Comparison of ENCODE assay signal across 15 cellular contexts in genomic region chr14:70339039-70339438, GRCh38. TPM values are rescaled to one million over a fixed set of nuclear protein-coding genes. Genes with fewer than 3 reads are reported as not detected.
A peak's percentile ranks its signal among the peaks of the same experiment; 100 is the strongest.
DNase-seq lines count a peak whose midpoint lies in the region; ATAC-seq, FAIRE-seq and TF ChIP-seq lines count a peak whose summit lies in the region.
"Had no signal": no experiment of that assay in that cellular context is flagged by ENCODE, and none has a peak within 500 bp of the region (broad histone marks: within the 10 kb centered on the region; RNA-seq: fewer than 3 reads in every experiment).

No MANE protein-coding gene starts in this region.

- peaks cover 11% of the 10 kb centered on the region; the same call in 2 of the 3 replicates for H3K9me3 ChIP-seq in A549
- H3K9me3 ChIP-seq in PC-9 (ENCODE audit: insufficient read depth, low read depth) = peaks cover 13% of the 10 kb centered on the region; the same call in 1 of the 2 replicates
- H3K9me3 ChIP-seq in psoas muscle = peaks cover 7% of the 10 kb centered on the region
- peaks cover 9% of the 10 kb centered on the region for H3K9me3 ChIP-seq in hepatocyte (ENCODE audit: low read depth)

- H3K9me2 ChIP-seq in PC-9 (ENCODE audit: insufficient read depth) = no peaks in the 10 kb centered on the region
- H3K9me2 ChIP-seq in hepatocyte (replicated peaks; ENCODE audit: insufficient read depth) = no peaks in the 10 kb centered on the region

- H3K4me1 ChIP-seq in A549 = no peaks in the 10 kb centered on the region
- H3K4me1 ChIP-seq in PC-9 (replicated peaks; ENCODE audit: insufficient read depth) = no peaks in the 10 kb centered on the region
- H3K4me1 ChIP-seq in psoas muscle = peaks cover 8% of the 10 kb centered on the region
- H3K4me1 ChIP-seq in hepatocyte (ENCODE audit: insufficient read depth) = no peaks in the 10 kb centered on the region
- H3K4me1 ChIP-seq: BLaER1 treated with 17β-estradiol and CSF1 and Interleukin-3, amounts not matched to agents 10 nM and 100 nM had no signal

- H3K79me2 ChIP-seq in PC-9 (ENCODE audit: low read depth) = 0 out of 2 replicates have a peak, but pooled peaks cover 17% of the 10 kb centered on the region
- H3K79me2 ChIP-seq in hepatocyte = peaks cover 64% of the 10 kb centered on the region

- DNase-seq in A549 (ENCODE audit: low read depth in 1 of 2, low spot score in 1 of 2) = no peak
- no peak for DNase-seq in PC-9
- DNase-seq in fibroblast of mammary gland (ENCODE audit: low read depth) = no peak
- no peak for DNase-seq in psoas muscle
- DNase-seq in NCI-H2227 treated with DMSO at 0.1 percent for 48 hours (lab: John Stamatoyannopoulos, UW) = no peak
- no peak for DNase-seq in stimulated activated naive CD8-positive, alpha-beta T cell treated with anti-CD3 and anti-CD28 coated beads, Interleukin-15, Interleukin-2, amounts not matched to agents 100 U/mL and 50 U/mL, for 24 hours
- DNase-seq in MV-4-11 (lab: John Stamatoyannopoulos, UW) = no peak
- no peak for DNase-seq in hepatocyte (ENCODE audit: low spot score)
- DNase-seq: AML-193; CD4-positive, CD25-positive, alpha-beta regulatory T cell; DMS53; GF-D8 had no signal

- TF ChIP-seq EP300 in A549 (IDR thresholded peaks at IDR 0.05) = no peak

- CTCF ChIA-PET in A549 (lab: Yijun Ruan, JAX) = interaction anchor here (1.5 kb wide), 1 partner anchor 291 kb away, joined by 3 read pairs; no protein-coding TSS in a partner anchor
- CTCF ChIA-PET in PC-9 (lab: Charles Lee) = no interaction called here

- no peak for ATAC-seq in A549
- ATAC-seq in psoas muscle = peak in 2 of 4 donors; percentile 21 to 57
- ATAC-seq in stimulated activated naive CD8-positive, alpha-beta T cell treated with anti-CD3 and anti-CD28 coated beads, Interleukin-15, Interleukin-2, amounts not matched to agents 100 U/mL and 50 U/mL, for 24 hours = no peak
- ATAC-seq: HCT116 had no signal

- H3K36me3 ChIP-seq in PC-9 (ENCODE audit: low read depth) (peaks cover 12% of the 10 kb centered on the region; the same call in 1 of the 2 replicates), psoas muscle (ENCODE audit: insufficient read depth in 1 of 2, low read depth in 1 of 2) (peaks cover 0 to 17% of the 10 kb centered on the region in 2 donors), hepatocyte (replicated peaks; ENCODE audit: insufficient read depth, low read depth) (no peaks in the 10 kb centered on the region)

- H4K20me1 ChIP-seq in PC-9 (ENCODE audit: insufficient read depth) = peaks cover 12% of the 10 kb centered on the region
- H4K20me1 ChIP-seq in hepatocyte (ENCODE audit: insufficient read depth, poor library complexity, severe bottlenecking) = peaks cover 3% of the 10 kb centered on the region

- H3K4me2 ChIP-seq in A549 (no peak overlapping the region), PC-9 (no peak overlapping the region), hepatocyte (no peak overlapping the region)
- H3K4me2 ChIP-seq: BLaER1 treated with 17β-estradiol and CSF1 and Interleukin-3, amounts not matched to agents 10 nM and 100 nM had no signal

- POLR2A ChIA-PET in A549 (lab: Yijun Ruan, JAX) = no interaction called here
- POLR2A ChIA-PET in PC-9 (lab: Charles Lee; ENCODE audit: unreplicated experiment) = no interaction called here

- H3K27ac ChIP-seq in A549 (no peak overlapping the region), PC-9 (no peak overlapping the region), psoas muscle (peak overlapping the region; percentile 56), hepatocyte (no peak overlapping the region)
- H3K27ac ChIP-seq: 22Rv1; BLaER1 treated with 17β-estradiol and CSF1 and Interleukin-3, amounts not matched to agents 10 nM and 100 nM had no signal

- intact Hi-C loops in PC-9 (cut with micrococcal nuclease; ENCODE audit: unreplicated experiment) = no loop called here
- intact Hi-C loops in psoas muscle (cut with DNase I) = no loop called here

- no peak for TF ChIP-seq RAD21 in A549 (conservative IDR thresholded peaks at IDR 0.05 in 1 of 2, IDR thresholded peaks at IDR 0.05 in 1 of 2)

- H2AFZ ChIP-seq in PC-9 (no peak overlapping the region), hepatocyte (no peak overlapping the region)

- 97% methylated on average over 3 of the region's 3 CpGs for WGBS in A549 (ENCODE audit: missing lambda C conversion rate)
- WGBS in psoas muscle, 3 donors = 66 to 90% (median 76%) methylated on average over 3 of the region's 3 CpGs
- WGBS in hepatocyte (ENCODE audit: low lambda C conversion rate, missing lambda C conversion rate) = 96% methylated on average over 3 of the region's 3 CpGs

- 0 out of 2 replicates have a peak, but pooled peaks cover 3% of the 10 kb centered on the region for H3F3A ChIP-seq in PC-9 (ENCODE audit: insufficient read depth, low read depth)

- H3K4me3 ChIP-seq in A549 (no peak overlapping the region), PC-9 (no peak overlapping the region), fibroblast of mammary gland (ENCODE audit: control insufficient read depth, low read depth, low read length) (no peak overlapping the region), psoas muscle (no peak overlapping the region), hepatocyte (no peak overlapping the region)
- H3K4me3 ChIP-seq: BLaER1 treated with 17β-estradiol and CSF1 and Interleukin-3, amounts not matched to agents 10 nM and 100 nM had no signal

- H3K27me3 ChIP-seq in PC-9 (ENCODE audit: insufficient read depth, low read depth) = no peaks in the 10 kb centered on the region
- no peaks in the 10 kb centered on the region for H3K27me3 ChIP-seq in psoas muscle (ENCODE audit: insufficient read depth in 3 of 3, low read length in 2 of 3)
- H3K27me3 ChIP-seq in hepatocyte = no peaks in the 10 kb centered on the region
- H3K27me3 ChIP-seq: BLaER1 treated with 17β-estradiol and CSF1 and Interleukin-3, amounts not matched to agents 10 nM and 100 nM had no signal

- no peak for TF ChIP-seq POLR2A in A549 (IDR thresholded peaks at IDR 0.05; ENCODE audit: low read length)

- no peak for TF ChIP-seq CTCF in A549 (IDR thresholded peaks at IDR 0.05)
- TF ChIP-seq CTCF in PC-9 (conservative IDR thresholded peaks at IDR 0.05) = 0 out of 2 replicates have a peak, but pooled peaks have one; percentile 17
- TF ChIP-seq CTCF in fibroblast of mammary gland (conservative IDR thresholded peaks at IDR 0.05; ENCODE audit: control insufficient read depth, insufficient read depth, low read depth, low read length) = peak; percentile 5
- TF ChIP-seq CTCF in psoas muscle (IDR thresholded peaks at IDR 0.05) = no peak
- TF ChIP-seq CTCF in hepatocyte (IDR thresholded peaks at IDR 0.05; ENCODE audit: poor library complexity) = no peak

- FAIRE-seq in A549 (lab: Jason Lieb, UNC) = no peak

- no TSS peak for BruUV-seq in PC-9 (replicated peaks; lab: Mats Ljungman, UMichigan)

TF ChIP-seq in A549, 52 proteins besides CTCF, POLR2A, EP300 and RAD21:
- peak; percentile 32; the same call in 1 of the 2 replicates for TF ChIP-seq REST (IDR thresholded peaks at IDR 0.05)
- TF ChIP-seq FOXS1 (CRISPR knock-in tag; IDR thresholded peaks at IDR 0.05) = no peak

RNA-seq across cellular contexts. Expression of gene COX16, which starts 20.4 kb away (rescaled TPM):
- polyA plus RNA-seq in A549 (2011; rRNA removed) (41.8 and 59.1 TPM in 2 replicates), A549 (2017; fragmentation: RNase III; extraction: RNeasy Plus Mini Kit Qiagen cat#74134 plus additional on column Dnase treatment) (70.7 to 75.4 TPM (median 71.6 TPM) in 3 replicates), psoas muscle (10 to 100 TPM; 43.5 to 66.2 (median 51.8) TPM), hepatocyte (105 and 113 TPM in 2 replicates)
- polyA plus RNA-seq in A549 (2012; cell fraction: cytosol; rRNA removed) = 19.6 and 22.7 TPM in 2 replicates
- polyA plus RNA-seq in A549 (2012; cell fraction: nucleus; rRNA removed) = 3.7 and 8.9 TPM in 2 replicates
- polyA minus RNA-seq in A549 (2011; rRNA and poly(A)+ RNA removed) = 8.9 and 9.6 TPM in 2 replicates
- total RNA-seq in PC-9 (2021) (73.9 and 87.0 TPM in 2 replicates), psoas muscle (10 to 100 TPM; 46.1 to 62.8 (median 57.0) TPM), hepatocyte (75.5 and 97.0 TPM in 2 replicates)

Comparison
In these comparisons a context has a peak if more than half of its experiments do, and no peak if none do; other contexts are left out.
1. CTCF ChIP-seq: peak in PC-9 (single experiment) and fibroblast of mammary gland (single experiment); none in A549 (single experiment), psoas muscle (single experiment) and hepatocyte (single experiment).